In genomic region chr7:2450198-2451107, GRCh38 we compare ENCODE assay signal across 1 cellular context.
TF ChIP-seq lines count a peak whose summit lies in the region.

No MANE protein-coding gene starts in this region.

TF ChIP-seq in SK-N-SH, 30 proteins besides CTCF, POLR2A, EP300 and RAD21 (continued from another document):
- TF ChIP-seq IRF3 (IDR thresholded peaks at IDR 0.05; ENCODE audit: low read depth, low read length) (no peak), RFX5 (IDR thresholded peaks at IDR 0.05; ENCODE audit: low read length) (no peak), TCF12 (IDR thresholded peaks at IDR 0.05) (no peak), ELF1 (IDR thresholded peaks at IDR 0.05) (no peak), YY1 (IDR thresholded peaks at IDR 0.05; ENCODE audit: low read depth) (no peak), SMC3 (IDR thresholded peaks at IDR 0.05; ENCODE audit: low read depth, low read length) (no peak), MXI1 (IDR thresholded peaks at IDR 0.05; ENCODE audit: low read depth, low read length) (no peak), REST (IDR thresholded peaks at IDR 0.05; ENCODE audit: low read depth, low read length) (no peak), FOSL2 (IDR thresholded peaks at IDR 0.05; ENCODE audit: borderline replicate concordance, low read depth) (no peak)
- TF ChIP-seq, protein P1, sequence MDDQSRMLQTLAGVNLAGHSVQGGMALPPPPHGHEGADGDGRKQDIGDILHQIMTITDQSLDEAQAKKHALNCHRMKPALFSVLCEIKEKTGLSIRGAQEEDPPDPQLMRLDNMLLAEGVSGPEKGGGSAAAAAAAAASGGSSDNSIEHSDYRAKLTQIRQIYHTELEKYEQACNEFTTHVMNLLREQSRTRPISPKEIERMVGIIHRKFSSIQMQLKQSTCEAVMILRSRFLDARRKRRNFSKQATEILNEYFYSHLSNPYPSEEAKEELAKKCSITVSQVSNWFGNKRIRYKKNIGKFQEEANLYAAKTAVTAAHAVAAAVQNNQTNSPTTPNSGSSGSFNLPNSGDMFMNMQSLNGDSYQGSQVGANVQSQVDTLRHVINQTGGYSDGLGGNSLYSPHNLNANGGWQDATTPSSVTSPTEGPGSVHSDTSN (IDR thresholded peaks at IDR 0.05), result no peak
